ENCODE assay signal across 7 cellular contexts in genomic region chr2:172554352-172555271, GRCh38. TPM values are rescaled to one million over a fixed set of nuclear protein-coding genes. Genes with fewer than 3 reads are reported as not detected.
DNase-seq lines count a peak whose midpoint lies in the region; ATAC-seq and TF ChIP-seq lines count a peak whose summit lies in the region.

No MANE protein-coding gene starts in this region.

- intact Hi-C loops in sciatic nerve (cut with DNase I): no loop called here

- H4K20me1 ChIP-seq in SU-DHL-6 (ENCODE audit: low read depth, low read length): no peaks in the 10 kb centered on the region

- H2AFZ ChIP-seq in SU-DHL-6 (ENCODE audit: low read depth, low read length, severe bottlenecking): peak overlapping the region; percentile 95

- H3F3A ChIP-seq in SU-DHL-6 (ENCODE audit: insufficient read depth): 0 out of 2 replicates have a peak, but pooled peaks cover 3% of the 10 kb centered on the region

- H3K9ac ChIP-seq in SU-DHL-6 (ENCODE audit: low read length) (peak overlapping the region; percentile 93), skeletal muscle satellite cell (ENCODE audit: low read depth, low read length) (peak overlapping the region; percentile 89)

- peak overlapping the region; percentile 87 for H3K4me2 ChIP-seq in SU-DHL-6 (ENCODE audit: low read depth, low read length, poor library complexity, severe bottlenecking)
- H3K4me2 ChIP-seq in skeletal muscle satellite cell (ENCODE audit: low read length): peak overlapping the region; percentile 98

- H3K36me3 ChIP-seq in SU-DHL-6 (ENCODE audit: low read length) (no peaks in the 10 kb centered on the region), skeletal muscle satellite cell (ENCODE audit: insufficient read depth, low read length) (no peaks in the 10 kb centered on the region)

- H3K9me2 ChIP-seq in SU-DHL-6 (replicated peaks; ENCODE audit: insufficient read depth, low read length): no peaks in the 10 kb centered on the region

- ATAC-seq in HG02759 (IDR thresholded peaks at IDR 0.05; ENCODE audit: unreplicated experiment) (no peak), GM18907 (IDR thresholded peaks at IDR 0.05; ENCODE audit: unreplicated experiment) (no peak), sciatic nerve (no peak)

- H3K27me3 ChIP-seq in SU-DHL-6 (ENCODE audit: low read length) (no peaks in the 10 kb centered on the region), skeletal muscle satellite cell (ENCODE audit: control insufficient read depth, insufficient read depth, low read length) (no peaks in the 10 kb centered on the region)

- H3K4me3 ChIP-seq in HFF-Myc (replicated peaks; ENCODE audit: low read depth, low read length): peak overlapping the region; percentile 83
- peak overlapping the region; percentile 81 for H3K4me3 ChIP-seq in SU-DHL-6 (ENCODE audit: insufficient read depth, low read length, poor library complexity, severe bottlenecking)
- peak overlapping the region; percentile 75 for H3K4me3 ChIP-seq in fibroblast of mammary gland (ENCODE audit: control insufficient read depth, low read depth, low read length)
- H3K4me3 ChIP-seq in skeletal muscle satellite cell (ENCODE audit: low read length): peak overlapping the region; percentile 87

- DNase-seq in HFF-Myc (ENCODE audit: extremely low read depth, low read depth) (no peak), fibroblast of mammary gland (ENCODE audit: low read depth) (no peak), sciatic nerve (ENCODE audit: low spot score) (no peak)

- peaks cover 25% of the 10 kb centered on the region for H3K4me1 ChIP-seq in skeletal muscle satellite cell (ENCODE audit: control insufficient read depth, insufficient read depth, low read length)

- H3K79me2 ChIP-seq in SU-DHL-6 (ENCODE audit: insufficient read depth, low read length): peaks cover 24% of the 10 kb centered on the region

- H3K9me3 ChIP-seq in SU-DHL-6 (ENCODE audit: insufficient read depth, low read length) (no peaks in the 10 kb centered on the region), skeletal muscle satellite cell (replicated peaks; ENCODE audit: low read length) (no peaks in the 10 kb centered on the region)

- TF ChIP-seq CTCF in HFF-Myc (IDR thresholded peaks at IDR 0.05; ENCODE audit: low read depth, low read length, missing control alignments) (no peak), SU-DHL-6 (IDR thresholded peaks at IDR 0.05; ENCODE audit: insufficient read depth, low read length, poor library complexity, severe bottlenecking) (no peak), fibroblast of mammary gland (conservative IDR thresholded peaks at IDR 0.05; ENCODE audit: control insufficient read depth, insufficient read depth, low read depth, low read length) (no peak)

- H3K27ac ChIP-seq in SU-DHL-6 (ENCODE audit: low read depth, low read length): no peak overlapping the region

RNA-seq across cellular contexts. Expression of gene PDK1, which starts 1.3 kb away (rescaled TPM):
- total RNA-seq in skeletal muscle satellite cell (2012; rRNA removed): 29.7 and 45.4 TPM in 2 replicates
- 18.9 TPM for total RNA-seq in sciatic nerve
